In the genomic region with DNA sequence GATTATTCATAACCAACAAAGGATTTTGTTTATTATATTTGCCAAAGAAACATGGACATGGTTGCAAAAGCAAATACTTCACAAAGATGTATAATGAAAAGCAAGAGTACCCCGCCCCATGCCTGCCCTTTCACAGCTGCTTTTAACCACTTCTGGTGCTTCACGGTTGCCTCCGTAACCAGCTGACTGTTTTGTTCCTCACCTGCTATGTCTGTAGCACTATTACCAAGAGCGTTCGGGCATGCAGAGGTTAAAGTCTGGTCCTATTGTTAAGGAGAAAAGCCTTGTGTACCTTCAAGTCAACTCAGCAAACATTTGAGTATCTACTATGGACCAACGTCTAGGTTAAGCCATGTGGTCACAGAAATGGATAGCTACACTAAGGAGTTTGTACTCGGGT, we compare ENCODE assay signal across 1 cellular context.
TF ChIP-seq lines count a peak whose summit lies in the region.

No MANE protein-coding gene starts in this region.

TF ChIP-seq in IMR-90, 13 proteins besides CTCF, POLR2A, EP300 and RAD21 (continued from another document):
- TF ChIP-seq, protein P1, sequence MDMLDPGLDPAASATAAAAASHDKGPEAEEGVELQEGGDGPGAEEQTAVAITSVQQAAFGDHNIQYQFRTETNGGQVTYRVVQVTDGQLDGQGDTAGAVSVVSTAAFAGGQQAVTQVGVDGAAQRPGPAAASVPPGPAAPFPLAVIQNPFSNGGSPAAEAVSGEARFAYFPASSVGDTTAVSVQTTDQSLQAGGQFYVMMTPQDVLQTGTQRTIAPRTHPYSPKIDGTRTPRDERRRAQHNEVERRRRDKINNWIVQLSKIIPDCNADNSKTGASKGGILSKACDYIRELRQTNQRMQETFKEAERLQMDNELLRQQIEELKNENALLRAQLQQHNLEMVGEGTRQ (IDR thresholded peaks at IDR 0.05; ENCODE audit: low read depth, low read length) = no peak
- TF ChIP-seq BHLHE40 (IDR thresholded peaks at IDR 0.05; ENCODE audit: low read depth, low read length) (no peak), RFX5 (IDR thresholded peaks at IDR 0.05; ENCODE audit: low read depth, low read length) (no peak), FOS (IDR thresholded peaks at IDR 0.05; ENCODE audit: low read depth, low read length) (no peak), MAZ (IDR thresholded peaks at IDR 0.05; ENCODE audit: borderline replicate concordance, low read depth, low read length) (no peak)
